ENCODE assay signal across 8 cellular contexts in genomic region chr2:130823886-130824491, GRCh38. TPM values are rescaled to one million over a fixed set of nuclear protein-coding genes. Genes with fewer than 3 reads are reported as not detected.
DNase-seq lines count a peak whose midpoint lies in the region; ATAC-seq and TF ChIP-seq lines count a peak whose summit lies in the region.

No MANE protein-coding gene starts in this region.

- no peak overlapping the region for H3K23ac ChIP-seq in mesenchymal stem cell (ENCODE audit: low read length in 2 of 2)

- no peak overlapping the region for H4K8ac ChIP-seq in mesenchymal stem cell (ENCODE audit: low read length)

- DNase-seq in RWPE2 (ENCODE audit: low spot score) (no peak), mesenchymal stem cell (no peak), coronary artery (ENCODE audit: low spot score) (no peak), NCI-H1436 treated with DMSO at 0.1 percent for 48 hours (lab: John Stamatoyannopoulos, UW) (no peak), foreskin melanocyte (no peak)

- H3K9me3 ChIP-seq in RWPE2 (ENCODE audit: severe bottlenecking): no peaks in the 10 kb centered on the region
- H3K9me3 ChIP-seq in mesenchymal stem cell (ENCODE audit: control insufficient read depth, low read length): no peaks in the 10 kb centered on the region

- H3K4me3 ChIP-seq in RWPE2 (ENCODE audit: severe bottlenecking) (no peak overlapping the region), mesenchymal stem cell (ENCODE audit: insufficient read depth in 1 of 2, low read depth in 1 of 2, low read length in 2 of 2) (no peak overlapping the region), coronary artery (no peak overlapping the region)

- H3K36me3 ChIP-seq in RWPE2 (ENCODE audit: low read depth) (no peaks in the 10 kb centered on the region), mesenchymal stem cell (ENCODE audit: control insufficient read depth in 1 of 2, insufficient read depth in 2 of 2, low read depth in 1 of 2, low read length in 2 of 2) (no peaks in the 10 kb centered on the region)

- H3K79me1 ChIP-seq in mesenchymal stem cell (replicated peaks; ENCODE audit: low read length, poor library complexity, severe bottlenecking): no peaks in the 10 kb centered on the region

- H3K4ac ChIP-seq in mesenchymal stem cell (ENCODE audit: low read depth in 1 of 2, low read length in 2 of 2): no peak overlapping the region

- no peak overlapping the region for H2BK12ac ChIP-seq in mesenchymal stem cell (ENCODE audit: low read length in 2 of 2)

- H3K14ac ChIP-seq in mesenchymal stem cell (ENCODE audit: low read length in 2 of 2): no peak overlapping the region

- no peak overlapping the region for H3K18ac ChIP-seq in mesenchymal stem cell (ENCODE audit: low read depth in 1 of 2, low read length in 2 of 2)

- 77% methylated on average over 10 of the region's 10 CpGs for WGBS in mesenchymal stem cell

- H2AK5ac ChIP-seq in mesenchymal stem cell (ENCODE audit: low read length, severe bottlenecking): peak overlapping the region; percentile 49

- no peak overlapping the region for H2BK15ac ChIP-seq in mesenchymal stem cell (ENCODE audit: low read depth, poor library complexity, severe bottlenecking)

- H4K91ac ChIP-seq in mesenchymal stem cell (ENCODE audit: low read length): no peak overlapping the region

- ATAC-seq in GM18505 (IDR thresholded peaks at IDR 0.05; ENCODE audit: unreplicated experiment) (peak; percentile 35), GM21825 (IDR thresholded peaks at IDR 0.05; ENCODE audit: unreplicated experiment) (peak; percentile 34), RWPE2 (ENCODE audit: low read depth) (no peak), HG03097 (IDR thresholded peaks at IDR 0.05; ENCODE audit: low FRiP score, unreplicated experiment) (no peak)

- H3K27ac ChIP-seq in RWPE2 (ENCODE audit: poor library complexity, severe bottlenecking): peak overlapping the region; percentile 45
- peak overlapping the region; percentile 13 for H3K27ac ChIP-seq in mesenchymal stem cell (ENCODE audit: low read length, poor library complexity, severe bottlenecking)
- H3K27ac ChIP-seq in coronary artery: no peak overlapping the region

- no peak overlapping the region for H2BK120ac ChIP-seq in mesenchymal stem cell (ENCODE audit: low read depth, low read length)

- H2BK5ac ChIP-seq in mesenchymal stem cell (ENCODE audit: low read depth, low read length, poor library complexity, severe bottlenecking): no peak overlapping the region

- TF ChIP-seq POLR2A in GM18505 (IDR thresholded peaks at IDR 0.05; ENCODE audit: borderline replicate concordance, extremely low read depth, insufficient read depth, insufficient read length): no peak

- no peak overlapping the region for H2AFZ ChIP-seq in mesenchymal stem cell (ENCODE audit: low read depth, low read length)

- H3K9ac ChIP-seq in mesenchymal stem cell (ENCODE audit: low read length): peak overlapping the region; percentile 42

- H3K4me1 ChIP-seq in RWPE2 (ENCODE audit: insufficient read depth, poor library complexity, severe bottlenecking): peaks cover 44% of the 10 kb centered on the region
- peaks cover 49% of the 10 kb centered on the region for H3K4me1 ChIP-seq in mesenchymal stem cell (ENCODE audit: control insufficient read depth, insufficient read depth, low read depth, low read length)

- no peaks in the 10 kb centered on the region for H3K27me3 ChIP-seq in RWPE2 (ENCODE audit: insufficient read depth, poor library complexity, severe bottlenecking)
- peaks cover 0 to 7% of the 10 kb centered on the region in 2 experiments for H3K27me3 ChIP-seq in mesenchymal stem cell (ENCODE audit: control insufficient read depth in 1 of 2, insufficient read depth in 1 of 2, low read length in 2 of 2)

- H3K4me2 ChIP-seq in mesenchymal stem cell (ENCODE audit: low read length, poor library complexity, severe bottlenecking): no peak overlapping the region

- TF ChIP-seq CTCF in RWPE2 (IDR thresholded peaks at IDR 0.05; ENCODE audit: poor library complexity, severe bottlenecking) (no peak), coronary artery (IDR thresholded peaks at IDR 0.05) (no peak)

RNA-seq across cellular contexts. Expression of gene ARHGEF4, which starts 12.7 kb away (rescaled TPM):
- polyA plus RNA-seq in mesenchymal stem cell (2013, experiment 1 of 2): 0.37 TPM
- polyA plus RNA-seq in mesenchymal stem cell (2013, experiment 2 of 2): 0.60 TPM

Comparison
In these comparisons a context has a peak if more than half of its experiments do, and no peak if none do; other contexts are left out.
1. ATAC-seq: peak in GM18505 (single experiment) and GM21825 (single experiment); none in RWPE2 (single experiment) and HG03097 (single experiment).
2. H3K27ac ChIP-seq: peak in RWPE2 (single experiment) and mesenchymal stem cell (single experiment); none in coronary artery (0 of 2).